In the genomic region with DNA sequence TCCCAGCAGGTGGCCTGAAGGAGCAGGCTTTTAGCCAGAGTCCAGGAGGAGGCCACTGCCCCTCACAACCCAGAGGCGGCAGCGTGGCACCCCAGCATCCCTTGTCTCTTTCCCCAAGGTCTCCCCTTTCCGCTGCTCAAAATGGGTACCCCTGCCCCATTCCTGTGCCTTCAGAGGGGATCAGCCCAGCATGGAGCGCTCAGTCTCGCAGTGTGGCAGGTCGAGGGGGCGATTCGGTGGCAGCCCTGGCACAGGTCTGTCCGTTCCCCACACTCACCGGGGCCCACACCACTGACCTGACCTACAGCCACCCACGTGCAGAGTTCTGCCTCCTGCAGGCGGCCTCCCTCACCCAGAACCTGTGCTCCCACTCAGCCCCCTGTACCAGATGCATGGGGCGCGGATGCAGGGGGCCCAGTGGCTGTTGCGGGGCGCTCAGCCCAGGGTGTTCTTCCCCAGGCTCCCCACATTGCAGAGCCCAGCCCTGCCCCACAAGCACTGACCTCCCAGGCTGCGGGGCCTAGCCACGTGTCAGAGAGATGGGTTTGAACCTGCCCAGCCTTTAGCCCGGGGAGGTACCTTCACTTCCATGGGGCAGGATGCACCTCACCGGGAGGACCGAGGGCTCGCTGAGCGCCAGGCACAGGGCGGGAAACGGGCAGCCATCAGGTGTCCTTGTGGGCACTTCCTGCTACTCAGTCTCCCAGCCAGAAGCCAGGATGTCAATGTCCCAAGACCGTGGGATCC, we compare ENCODE assay signal across 8 cellular contexts. TPM values are rescaled to one million over a fixed set of nuclear protein-coding genes. Genes with fewer than 3 reads are reported as not detected.
A peak's percentile ranks its signal among the peaks of the same experiment; 100 is the strongest.
DNase-seq lines count a peak whose midpoint lies in the region; ATAC-seq and TF ChIP-seq lines count a peak whose summit lies in the region.

No MANE protein-coding gene starts in this region.

- H3K27ac ChIP-seq in colonic mucosa (peak overlapping the region; percentile 23), muscle layer of duodenum (ENCODE audit: low read length) (peak overlapping the region; percentile 60)

- TF ChIP-seq CTCF in colonic mucosa (IDR thresholded peaks at IDR 0.05), result peak; percentile 5

- intact Hi-C loops in colonic mucosa (cut with DNase I), result loop anchor here (5.0 kb wide), 1 partner anchor 39 kb away; a partner anchor contains a TSS

- H3K9ac ChIP-seq in colonic mucosa (ENCODE audit: low read depth in 2 of 2, low read length in 2 of 2), result peak overlapping the region in 1 of 2 donors; percentile 69

- H3K4me3 ChIP-seq in colonic mucosa (no peak overlapping the region), muscle layer of duodenum (ENCODE audit: low read depth in 1 of 2, low read length in 2 of 2) (no peak overlapping the region)

- DNase-seq in AG20443 (ENCODE audit: low spot score) (peak; percentile 39), HuH-7 (ENCODE audit: low spot score) (peak; percentile 72), colonic mucosa (peak; percentile 67), NCI-H2227 (lab: John Stamatoyannopoulos, UW; ENCODE audit: unreplicated experiment) (no peak)

- H3K27me3 ChIP-seq in colonic mucosa (no peaks in the 10 kb centered on the region), muscle layer of duodenum (ENCODE audit: low read depth, low read length) (no peaks in the 10 kb centered on the region)

- H3K9me3 ChIP-seq in colonic mucosa (no peaks in the 10 kb centered on the region), muscle layer of duodenum (ENCODE audit: control insufficient read depth in 1 of 2, low read length in 2 of 2) (no peaks in the 10 kb centered on the region)

- H3K4me1 ChIP-seq in colonic mucosa, result peaks cover 22% of the 10 kb centered on the region
- H3K4me1 ChIP-seq in muscle layer of duodenum (ENCODE audit: control insufficient read depth in 1 of 2, insufficient read depth in 2 of 2, low read length in 2 of 2), result peaks cover 5 to 70% of the 10 kb centered on the region in 2 donors

- H3K36me3 ChIP-seq in colonic mucosa (no peaks in the 10 kb centered on the region), muscle layer of duodenum (ENCODE audit: control insufficient read depth in 1 of 2, insufficient read depth in 2 of 2, low read length in 2 of 2) (peaks cover 10 to 32% of the 10 kb centered on the region in 2 donors)

- ATAC-seq in GM18868 (IDR thresholded peaks at IDR 0.05; ENCODE audit: unreplicated experiment), result no peak
- no peak for ATAC-seq in HG02973 (IDR thresholded peaks at IDR 0.05; ENCODE audit: unreplicated experiment)
- ATAC-seq in GM21717 (IDR thresholded peaks at IDR 0.05; ENCODE audit: unreplicated experiment), result no peak

RNA-seq across cellular contexts. Expression of a gene that starts 41.8 kb away (rescaled TPM):
- 100 to 1,000 TPM; 247 to 437 TPM for total RNA-seq in colonic mucosa
